8 cellular contexts compared by ENCODE assay signal in genomic region chr3:44685128-44685800, GRCh38. TPM values are rescaled to one million over a fixed set of nuclear protein-coding genes. Genes with fewer than 3 reads are reported as not detected.
DNase-seq lines count a peak whose midpoint lies in the region; ATAC-seq and TF ChIP-seq lines count a peak whose summit lies in the region.

No MANE protein-coding gene starts in this region.

- H3K36me3 ChIP-seq in Peyer's patch (no peaks in the 10 kb centered on the region), ovary (no peaks in the 10 kb centered on the region), thyroid gland (no peaks in the 10 kb centered on the region)

- peaks cover 0 to 5% (median 0%) of the 10 kb centered on the region in 4 donors for H3K4me1 ChIP-seq in Peyer's patch
- H3K4me1 ChIP-seq in ovary (ENCODE audit: insufficient read depth): peaks cover 5% of the 10 kb centered on the region
- peaks cover 0 to 5% of the 10 kb centered on the region in 2 donors for H3K4me1 ChIP-seq in thyroid gland

- H3K27ac ChIP-seq in Peyer's patch: peak overlapping the region in 1 of 4 donors; percentile 55
- no peak overlapping the region for H3K27ac ChIP-seq in ovary
- H3K27ac ChIP-seq in thyroid gland: peak overlapping the region in 1 of 3 donors; percentile 31

- TF ChIP-seq POLR2A in GM18526 (IDR thresholded peaks at IDR 0.05; ENCODE audit: extremely low read depth, insufficient read length): peak; percentile 51
- no peak for TF ChIP-seq POLR2A in Peyer's patch (IDR thresholded peaks at IDR 0.05)
- no peak for TF ChIP-seq POLR2A in ovary (IDR thresholded peaks at IDR 0.05)
- TF ChIP-seq POLR2A in thyroid gland (IDR thresholded peaks at IDR 0.05): peak in 1 of 2 donors; percentile 32

- intact Hi-C loops in Right ventricle myocardium superior (cut with DNase I): no loop called here
- intact Hi-C loops in ovary (cut with DNase I): no loop called here
- intact Hi-C loops in thyroid gland (cut with DNase I): no loop called here

- H3K9me3 ChIP-seq in Peyer's patch (peaks cover 0 to 3% (median 0%) of the 10 kb centered on the region in 4 donors), ovary (peaks cover 0 to 7% of the 10 kb centered on the region in 2 donors), thyroid gland (no peaks in the 10 kb centered on the region)

- H3K27ac Mint-ChIP-seq in activated naive CD8-positive, alpha-beta T cell treated with anti-CD3 and anti-CD28 coated beads, Interleukin-2, amount 10 ng/mL, durations not matched to agents 7 days and 5 days: peak overlapping the region; percentile 79

- H3K4me3 ChIP-seq in Peyer's patch (peak overlapping the region; percentile 58 to 76 (median 65)), ovary (peak overlapping the region; percentile 67), thyroid gland (replicated peaks in 1 of 3) (peak overlapping the region; percentile 53 to 54 (median 54))

- peak overlapping the region; percentile 86 for H3K4me3 Mint-ChIP-seq in activated naive CD8-positive, alpha-beta T cell treated with anti-CD3 and anti-CD28 coated beads, Interleukin-2, amount 10 ng/mL, durations not matched to agents 7 days and 5 days

- peaks cover 2% of the 10 kb centered on the region for H3K27me3 Mint-ChIP-seq in activated naive CD8-positive, alpha-beta T cell treated with anti-CD3 and anti-CD28 coated beads, Interleukin-2, amount 10 ng/mL, durations not matched to agents 7 days and 5 days

- TF ChIP-seq EP300 in ovary (IDR thresholded peaks at IDR 0.05): no peak

- DNase-seq in Peyer's patch: peak; percentile 74 to 84 (median 74)
- DNase-seq in activated naive CD8-positive, alpha-beta T cell treated with anti-CD3 and anti-CD28 coated beads, Interleukin-2, amount 10 ng/mL, durations not matched to agents 7 days and 5 days: peak; percentile 73
- DNase-seq in Right ventricle myocardium superior: peak; percentile 89
- DNase-seq in ovary: peak; percentile 59 to 78 (median 71)
- peak; percentile 81 to 83 for DNase-seq in thyroid gland
- DNase-seq in UCSD-AML1 (lab: John Stamatoyannopoulos, UW; ENCODE audit: unreplicated experiment): no peak

- H3K36me3 Mint-ChIP-seq in activated naive CD8-positive, alpha-beta T cell treated with anti-CD3 and anti-CD28 coated beads, Interleukin-2, amount 10 ng/mL, durations not matched to agents 7 days and 5 days: peaks cover 37% of the 10 kb centered on the region

- H3K9me3 Mint-ChIP-seq in activated naive CD8-positive, alpha-beta T cell treated with anti-CD3 and anti-CD28 coated beads, Interleukin-2, amount 10 ng/mL, durations not matched to agents 7 days and 5 days: peaks cover 55% of the 10 kb centered on the region

- H3K4me1 Mint-ChIP-seq in activated naive CD8-positive, alpha-beta T cell treated with anti-CD3 and anti-CD28 coated beads, Interleukin-2, amount 10 ng/mL, durations not matched to agents 7 days and 5 days: peaks cover 7% of the 10 kb centered on the region

- POLR2A ChIA-PET in activated naive CD8-positive, alpha-beta T cell treated with anti-CD3 and anti-CD28 coated beads, Interleukin-2, amount 10 ng/mL, durations not matched to agents 7 days and 5 days (lab: Charles Lee): interaction anchor here (1.5 kb wide), 1 partner anchor 77 kb away, joined by 4 read pairs; the partner anchor contains the start of genes KIAA1143 and KIF15

- peak; percentile 86 for ATAC-seq in HG03280 (IDR thresholded peaks at IDR 0.05; ENCODE audit: unreplicated experiment)
- peak; percentile 89 for ATAC-seq in activated naive CD8-positive, alpha-beta T cell treated with anti-CD3 and anti-CD28 coated beads, Interleukin-2, amount 10 ng/mL, durations not matched to agents 7 days and 5 days (ENCODE audit: low read depth)
- peak; percentile 99 for ATAC-seq in Right ventricle myocardium superior (ENCODE audit: poor library complexity)

- 1 to 2% (median 2%) methylated on average over 48 of the region's 48 CpGs for WGBS in ovary, 3 donors
- WGBS in thyroid gland, 2 donors: 3 to 4% methylated on average over 31 to 36 of the region's 48 CpGs

- TF ChIP-seq CTCF in Peyer's patch (IDR thresholded peaks at IDR 0.05) (no peak), ovary (IDR thresholded peaks at IDR 0.05) (no peak), thyroid gland (IDR thresholded peaks at IDR 0.05) (no peak)

- H3K27me3 ChIP-seq in Peyer's patch (no peaks in the 10 kb centered on the region), ovary (no peaks in the 10 kb centered on the region), thyroid gland (no peaks in the 10 kb centered on the region)

RNA-seq across cellular contexts. Expression of gene ZNF502, which starts 27.2 kb away (rescaled TPM):
- 1 to 10 TPM; 2.3 to 5.0 (median 3.5) TPM for total RNA-seq in Peyer's patch
- 1 to 10 TPM; 2.9 to 3.2 TPM for total RNA-seq in activated naive CD8-positive, alpha-beta T cell treated with anti-CD3 and anti-CD28 coated beads, Interleukin-2, amount 10 ng/mL, durations not matched to agents 7 days and 5 days
- total RNA-seq in Right ventricle myocardium superior: 4.1 TPM
- 10 to 100 TPM in 2 of 7 donors, 1 to 10 TPM in 5; 6.1 to 11.2 (median 8.3) TPM for total RNA-seq in ovary
- polyA plus RNA-seq in ovary: 1 to 10 TPM; 4.1 to 5.5 TPM
- 10 to 100 TPM in 1 of 4 donors, 1 to 10 TPM in 3; 6.4 to 11.1 (median 8.2) TPM for total RNA-seq in thyroid gland

RNA-seq across cellular contexts. Expression of gene ZNF35, which starts 36.7 kb away (rescaled TPM):
- total RNA-seq in Peyer's patch (10 to 100 TPM in 2 of 4 donors, 1 to 10 TPM in 2; 7.2 to 21.5 (median 10.3) TPM), Right ventricle myocardium superior (6.3 TPM), ovary (10 to 100 TPM in 1 of 7 donors, 1 to 10 TPM in 6; 4.4 to 14.2 (median 7.2) TPM), thyroid gland (10 to 100 TPM in 3 of 4 donors, 1 to 10 TPM in 1; 8.6 to 19.2 (median 12.5) TPM)
- total RNA-seq in activated naive CD8-positive, alpha-beta T cell treated with anti-CD3 and anti-CD28 coated beads, Interleukin-2, amount 10 ng/mL, durations not matched to agents 7 days and 5 days: 1 to 10 TPM; 5.4 TPM
- 1 to 10 TPM; 2.7 to 5.4 TPM for polyA plus RNA-seq in ovary

RNA-seq across cellular contexts. Expression of gene ZNF501, which starts 44.2 kb away (rescaled TPM):
- 1 to 10 TPM; 1.0 to 9.9 (median 4.1) TPM for total RNA-seq in Peyer's patch
- 1 to 10 TPM; 4.3 to 6.3 TPM for total RNA-seq in activated naive CD8-positive, alpha-beta T cell treated with anti-CD3 and anti-CD28 coated beads, Interleukin-2, amount 10 ng/mL, durations not matched to agents 7 days and 5 days
- total RNA-seq in Right ventricle myocardium superior: 4.9 TPM
- 1 to 10 TPM; 2.0 to 9.0 (median 5.8) TPM for total RNA-seq in ovary
- polyA plus RNA-seq in ovary: 1 to 10 TPM; 3.3 to 3.4 TPM
- 10 to 100 TPM in 1 of 4 donors, 1 to 10 TPM in 3; 2.8 to 15.9 (median 4.6) TPM for total RNA-seq in thyroid gland
